ENCODE assay signal across 2 cellular contexts in genomic region chr1:15948091-15948591, GRCh38.
TF ChIP-seq lines count a peak whose summit lies in the region.

No MANE protein-coding gene starts in this region.

TF ChIP-seq in SK-N-SH, 30 proteins besides CTCF, POLR2A, EP300 and RAD21 (continued from another document):
- TF ChIP-seq REST (IDR thresholded peaks at IDR 0.05; ENCODE audit: low read depth, low read length) (no peak), TCF12 (IDR thresholded peaks at IDR 0.05) (no peak), JUND (IDR thresholded peaks at IDR 0.05) (no peak), YY1 (IDR thresholded peaks at IDR 0.05; ENCODE audit: low read depth) (no peak), MXI1 (IDR thresholded peaks at IDR 0.05; ENCODE audit: low read depth, low read length) (no peak), IRF3 (IDR thresholded peaks at IDR 0.05; ENCODE audit: low read depth, low read length) (no peak), EZH2phosphoT487 (IDR thresholded peaks at IDR 0.05; ENCODE audit: borderline replicate concordance, low read depth) (no peak), TEAD4 (IDR thresholded peaks at IDR 0.05; ENCODE audit: borderline replicate concordance, insufficient read depth) (no peak), FOXM1 (IDR thresholded peaks at IDR 0.05; ENCODE audit: low read depth) (no peak), PBX3 (IDR thresholded peaks at IDR 0.05) (no peak), USF2 (IDR thresholded peaks at IDR 0.05; ENCODE audit: borderline replicate concordance, low read depth, low read length) (no peak), CHD2 (IDR thresholded peaks at IDR 0.05; ENCODE audit: low read length, partially characterized antibody) (no peak)
TF ChIP-seq in SK-N-SH: peak in this region for 0.

TF ChIP-seq in SK-N-SH treated with all-trans-retinoic acid at 6 μM for 48 hours, 23 proteins besides CTCF, POLR2A, EP300 and RAD21 (continued from another document):
- TF ChIP-seq PATZ1 (CRISPR knock-in tag; IDR thresholded peaks at IDR 0.05; ENCODE audit: borderline replicate concordance), result no peak
- TF ChIP-seq BACH2 (CRISPR knock-in tag; IDR thresholded peaks at IDR 0.05; ENCODE audit: borderline replicate concordance), result no peak
- TF ChIP-seq ZFP3 (CRISPR knock-in tag; IDR thresholded peaks at IDR 0.05), result no peak
- no peak for TF ChIP-seq ZNF565 (CRISPR knock-in tag; conservative IDR thresholded peaks at IDR 0.05; ENCODE audit: low read depth)
- no peak for TF ChIP-seq TSHZ2 (CRISPR knock-in tag; IDR thresholded peaks at IDR 0.05)
- TF ChIP-seq GLIS3 (CRISPR knock-in tag; IDR thresholded peaks at IDR 0.05), result no peak
- TF ChIP-seq ZNF8 (CRISPR knock-in tag; IDR thresholded peaks at IDR 0.05), result no peak
- no peak for TF ChIP-seq ZC3H10 (CRISPR knock-in tag; IDR thresholded peaks at IDR 0.05)
- no peak for TF ChIP-seq CREB5 (CRISPR knock-in tag; IDR thresholded peaks at IDR 0.05; ENCODE audit: low read depth)
- TF ChIP-seq PPARA (CRISPR knock-in tag; IDR thresholded peaks at IDR 0.05; ENCODE audit: borderline replicate concordance), result no peak
- TF ChIP-seq TCF4 (CRISPR knock-in tag; IDR thresholded peaks at IDR 0.05; ENCODE audit: borderline replicate concordance), result no peak
